Comparison of ENCODE assay signal across 1 cellular context in the genomic region with DNA sequence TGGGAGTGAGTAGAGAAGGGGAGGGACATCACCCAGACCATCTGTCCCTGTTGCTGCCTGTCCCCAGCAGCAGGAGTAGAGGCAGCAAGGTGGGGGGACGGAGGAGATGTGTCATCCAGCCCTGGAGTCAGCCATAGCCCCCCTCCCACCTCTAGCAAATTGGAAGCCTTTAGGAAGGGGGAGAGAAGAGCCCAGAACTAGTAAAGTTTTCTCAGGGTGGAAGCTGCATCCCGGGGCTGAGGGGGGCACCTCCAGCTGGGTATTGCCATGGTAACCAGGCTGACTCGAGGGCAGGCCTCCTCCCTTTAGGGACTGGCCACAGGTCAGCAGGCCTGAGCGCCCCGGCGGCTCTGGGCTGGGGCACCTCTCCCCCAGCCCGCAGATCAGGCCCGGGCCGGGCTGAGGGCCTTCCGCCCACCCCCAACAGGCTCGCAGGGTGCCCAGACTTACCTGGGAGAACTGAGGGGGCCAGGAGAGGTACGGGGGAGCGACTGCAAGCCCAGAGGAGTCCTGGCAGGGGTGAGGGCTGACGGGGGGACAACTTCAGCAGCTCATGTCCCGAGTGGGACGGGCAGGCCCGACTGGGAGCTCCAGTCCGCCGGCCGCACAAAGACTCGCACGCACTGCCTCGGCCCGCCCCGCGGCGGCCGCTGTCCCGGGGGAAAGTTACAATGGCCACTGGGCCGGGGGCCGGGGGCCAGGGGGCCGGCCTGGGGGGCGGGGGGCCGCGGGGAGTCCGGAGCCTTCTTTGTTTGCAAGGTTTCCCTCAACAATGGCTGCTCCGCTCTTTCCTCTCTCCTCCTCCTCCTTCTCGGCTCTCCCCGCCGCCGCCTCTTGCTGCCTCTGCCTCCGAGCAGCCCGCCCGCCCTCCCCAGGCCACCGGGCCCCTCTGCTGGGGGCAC.
TF ChIP-seq lines count a peak whose summit lies in the region.

No MANE protein-coding gene starts in this region.

TF ChIP-seq in K562, 482 proteins besides CTCF, POLR2A, EP300 and RAD21:
- TF ChIP-seq PRPF4 (IDR thresholded peaks at IDR 0.05; ENCODE audit: insufficient read depth, low read depth, low read length, poor library complexity, severe bottlenecking) (no peak), GTF2F1 (IDR thresholded peaks at IDR 0.05; ENCODE audit: low read depth, low read length) (no peak), SMARCA4 (IDR thresholded peaks at IDR 0.05) (0 out of 2 replicates have a peak, but pooled peaks have one; percentile 15), CSDE1 (IDR thresholded peaks at IDR 0.05) (no peak), JUNB (CRISPR knock-in tag; conservative IDR thresholded peaks at IDR 0.05) (no peak), VEZF1 (CRISPR knock-in tag; IDR thresholded peaks at IDR 0.05) (peak; percentile 62), RFX1 (IDR thresholded peaks at IDR 0.05) (peak; percentile 84), BRD4 (IDR thresholded peaks at IDR 0.05) (no peak), DNMT1 (IDR thresholded peaks at IDR 0.05) (no peak), KDM5B (IDR thresholded peaks at IDR 0.05; ENCODE audit: insufficient replicate concordance, low read depth, low read length) (peak; percentile 3), FOSL1 (tag; conservative IDR thresholded peaks at IDR 0.05) (0 out of 2 replicates have a peak, but pooled peaks have one; percentile 30), PHF8 (IDR thresholded peaks at IDR 0.05; ENCODE audit: borderline replicate concordance, low read length) (0 out of 2 replicates have a peak, but pooled peaks have one; percentile 33), NR1H2 (CRISPR knock-in tag; IDR thresholded peaks at IDR 0.05) (no peak), RBBP5 (IDR thresholded peaks at IDR 0.05; ENCODE audit: borderline replicate concordance, insufficient read depth, low read length, poor library complexity, severe bottlenecking) (peak; percentile 22), MAZ (CRISPR knock-in tag; conservative IDR thresholded peaks at IDR 0.05 in 1 of 2, IDR thresholded peaks at IDR 0.05 in 1 of 2) (peak in 1 of 2 experiments; percentile 35; a peak in 2 of 4 replicates), SMARCC2 (IDR thresholded peaks at IDR 0.05; ENCODE audit: low read depth) (no peak), MYC (IDR thresholded peaks at IDR 0.05; ENCODE audit: low read depth, low read length) (no peak), MYC (CRISPR knock-in tag; IDR thresholded peaks at IDR 0.05; ENCODE audit: borderline replicate concordance, low read depth) (no peak), TCF3 (CRISPR knock-in tag; IDR thresholded peaks at IDR 0.05) (no peak), XRCC3 (IDR thresholded peaks at IDR 0.05) (no peak), CREM (IDR thresholded peaks at IDR 0.05; ENCODE audit: low read depth) (no peak), BRCA1 (IDR thresholded peaks at IDR 0.05) (no peak), BRCA1 (CRISPR knock-in tag; IDR thresholded peaks at IDR 0.05) (no peak), RBFOX2 (IDR thresholded peaks at IDR 0.05; ENCODE audit: low read depth, low read length) (peak; percentile 44; the same call in 1 of the 2 replicates), IFI16 (CRISPR knock-in tag; IDR thresholded peaks at IDR 0.05) (no peak), HDAC1 (IDR thresholded peaks at IDR 0.05) (0 out of 4 replicates have a peak, but pooled peaks of 1 of the 2 experiments have one; percentile 33), GABPB1 (CRISPR knock-in tag; IDR thresholded peaks at IDR 0.05) (0 out of 2 replicates have a peak, but pooled peaks have one; percentile 9), YY1 (IDR thresholded peaks at IDR 0.05; ENCODE audit: borderline replicate concordance in 1 of 3, control insufficient read depth in 1 of 3, extremely low read depth in 1 of 3, insufficient read depth in 3 of 3, insufficient read length in 1 of 3, insufficient replicate concordance in 2 of 3, low read depth in 1 of 3, low read length in 2 of 3) (peak in 1 of 3 experiments; percentile 29), ZFX (CRISPR knock-in tag; IDR thresholded peaks at IDR 0.05) (peak; percentile 61), CHD1 (IDR thresholded peaks at IDR 0.05; ENCODE audit: low read length) (peak; percentile 63), ETV6 (IDR thresholded peaks at IDR 0.05; ENCODE audit: borderline replicate concordance in 1 of 2, low read depth in 2 of 2, low read length in 1 of 2) (no peak), ETV6 (CRISPR knock-in tag; IDR thresholded peaks at IDR 0.05; ENCODE audit: borderline replicate concordance) (no peak)
- TF ChIP-seq, protein P1, sequence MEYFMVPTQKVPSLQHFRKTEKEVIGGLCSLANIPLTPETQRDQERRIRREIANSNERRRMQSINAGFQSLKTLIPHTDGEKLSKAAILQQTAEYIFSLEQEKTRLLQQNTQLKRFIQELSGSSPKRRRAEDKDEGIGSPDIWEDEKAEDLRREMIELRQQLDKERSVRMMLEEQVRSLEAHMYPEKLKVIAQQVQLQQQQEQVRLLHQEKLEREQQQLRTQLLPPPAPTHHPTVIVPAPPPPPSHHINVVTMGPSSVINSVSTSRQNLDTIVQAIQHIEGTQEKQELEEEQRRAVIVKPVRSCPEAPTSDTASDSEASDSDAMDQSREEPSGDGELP (CRISPR knock-in tag; IDR thresholded peaks at IDR 0.05; ENCODE audit: borderline replicate concordance) = peak; percentile 91
- TF ChIP-seq, protein P2, sequence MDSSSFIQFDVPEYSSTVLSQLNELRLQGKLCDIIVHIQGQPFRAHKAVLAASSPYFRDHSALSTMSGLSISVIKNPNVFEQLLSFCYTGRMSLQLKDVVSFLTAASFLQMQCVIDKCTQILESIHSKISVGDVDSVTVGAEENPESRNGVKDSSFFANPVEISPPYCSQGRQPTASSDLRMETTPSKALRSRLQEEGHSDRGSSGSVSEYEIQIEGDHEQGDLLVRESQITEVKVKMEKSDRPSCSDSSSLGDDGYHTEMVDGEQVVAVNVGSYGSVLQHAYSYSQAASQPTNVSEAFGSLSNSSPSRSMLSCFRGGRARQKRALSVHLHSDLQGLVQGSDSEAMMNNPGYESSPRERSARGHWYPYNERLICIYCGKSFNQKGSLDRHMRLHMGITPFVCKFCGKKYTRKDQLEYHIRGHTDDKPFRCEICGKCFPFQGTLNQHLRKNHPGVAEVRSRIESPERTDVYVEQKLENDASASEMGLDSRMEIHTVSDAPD (CRISPR knock-in tag; IDR thresholded peaks at IDR 0.05) = no peak
